ENCODE assay signal across 11 cellular contexts in the genomic region with DNA sequence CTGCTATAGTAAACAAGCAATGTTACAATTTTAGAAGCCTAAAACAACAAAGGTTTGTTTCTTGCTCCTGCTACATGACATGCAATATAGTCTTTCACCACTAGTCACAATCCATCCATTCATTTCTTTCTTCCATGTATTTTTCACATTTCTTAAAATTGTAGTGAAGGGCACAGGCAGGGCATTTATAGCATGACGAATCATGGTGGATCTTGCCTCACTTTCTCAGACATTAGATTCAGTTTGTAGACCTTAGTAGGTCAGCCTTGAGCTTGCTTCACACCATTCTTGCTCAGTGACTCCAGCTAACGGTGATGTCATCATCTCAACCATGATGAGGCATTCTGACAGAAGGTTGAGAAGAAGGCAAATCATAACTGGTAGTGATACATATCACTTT.
DNase-seq lines count a peak whose midpoint lies in the region; ATAC-seq and TF ChIP-seq lines count a peak whose summit lies in the region.
"Had no signal": no experiment of that assay in that cellular context is flagged by ENCODE, and none has a peak within 500 bp of the region (broad histone marks: within the 10 kb centered on the region; RNA-seq: fewer than 3 reads in every experiment).

No MANE protein-coding gene starts in this region.

- peaks cover 4% of the 10 kb centered on the region; the same call in 1 of the 2 replicates for H3K9me3 Mint-ChIP-seq in HFFc6
- H3K9me3 Mint-ChIP-seq in immature natural killer cell, result peaks cover 2 to 27% (median 4%) of the 10 kb centered on the region in 6 donors

- no peaks in the 10 kb centered on the region for H3K4me1 ChIP-seq in stomach
- H3K4me1 ChIP-seq: upper lobe of right lung had no signal

- ATAC-seq in GM21390 (IDR thresholded peaks at IDR 0.05; ENCODE audit: unreplicated experiment), result no peak
- ATAC-seq: upper lobe of right lung had no signal

- H3K27ac ChIP-seq in stomach, result no peak overlapping the region
- H3K27ac ChIP-seq: upper lobe of right lung had no signal

- no peak overlapping the region for H3K4me3 ChIP-seq in stomach
- H3K4me3 ChIP-seq: upper lobe of right lung had no signal

- intact Hi-C loops in stomach (cut with DNase I; ENCODE audit: low total_unique reads), result no loop called here

- H3K27ac Mint-ChIP-seq in HFFc6, result no peak overlapping the region
- no peak overlapping the region for H3K27ac Mint-ChIP-seq in immature natural killer cell

- no peaks in the 10 kb centered on the region for H3K9me3 ChIP-seq in stomach
- H3K9me3 ChIP-seq: upper lobe of right lung had no signal

- H3K27me3 Mint-ChIP-seq in HFFc6 (ENCODE audit: insufficient read depth) (no peaks in the 10 kb centered on the region), immature natural killer cell (ENCODE audit: low read depth in 3 of 3) (peaks cover 0 to 3% (median 0%) of the 10 kb centered on the region in 3 donors)

- H3K27me3 ChIP-seq in stomach, result no peaks in the 10 kb centered on the region
- H3K27me3 ChIP-seq: upper lobe of right lung had no signal

- TF ChIP-seq EP300 in stomach (IDR thresholded peaks at IDR 0.05), result no peak

- WGBS in stomach, 5 donors, result 45 to 64% (median 47%) methylated on average over 2 of the region's 2 CpGs

- H3K36me3 ChIP-seq in stomach, result no peaks in the 10 kb centered on the region
- H3K36me3 ChIP-seq: upper lobe of right lung had no signal

- DNase-seq in Daoy (ENCODE audit: low read depth) (peak; percentile 31), HFFc6 (peak; percentile 0), SK-MEL-5 (ENCODE audit: low read depth, low spot score) (peak; percentile 64), iris pigment epithelial cell (ENCODE audit: low read depth) (peak; percentile 73), Ammon's horn (ENCODE audit: low spot score) (no peak), immature natural killer cell (no peak), stomach (no peak)
- DNase-seq: DMS153; effector CD4-positive, alpha-beta T cell; upper lobe of right lung had no signal

- no peak overlapping the region for H3K4me3 Mint-ChIP-seq in HFFc6
- no peak overlapping the region for H3K4me3 Mint-ChIP-seq in immature natural killer cell

- no peak for TF ChIP-seq POLR2A in stomach (IDR thresholded peaks at IDR 0.05)

- H3K36me3 Mint-ChIP-seq in HFFc6 (ENCODE audit: low read depth), result no peaks in the 10 kb centered on the region
- H3K36me3 Mint-ChIP-seq in immature natural killer cell, result no peaks in the 10 kb centered on the region

- in situ Hi-C loops in SK-MEL-5 (cut with HindIII; ENCODE audit: low pct_unique_long_range_greater_than_20kb, low sequenced_read_pairs), result no loop called here

- H3K4me1 Mint-ChIP-seq in HFFc6 (ENCODE audit: low read depth), result no peaks in the 10 kb centered on the region
- no peaks in the 10 kb centered on the region for H3K4me1 Mint-ChIP-seq in immature natural killer cell

- peak; percentile 58 for TF ChIP-seq CTCF in HFFc6 (IDR thresholded peaks at IDR 0.05)
- no peak for TF ChIP-seq CTCF in stomach (IDR thresholded peaks at IDR 0.05)

Comparison
In these comparisons a context has a peak if more than half of its experiments do, and no peak if none do; other contexts are left out.
1. DNase-seq: peak in Daoy (single experiment), HFFc6 (single experiment), SK-MEL-5 (single experiment) and iris pigment epithelial cell (single experiment); none in Ammon's horn (single experiment), immature natural killer cell (0 of 3) and stomach (single experiment).